In genomic region chr2:241271641-241272297, GRCh38 we compare ENCODE assay signal across 8 cellular contexts. TPM values are rescaled to one million over a fixed set of nuclear protein-coding genes. Genes with fewer than 3 reads are reported as not detected.
DNase-seq lines count a peak whose midpoint lies in the region; ATAC-seq and TF ChIP-seq lines count a peak whose summit lies in the region.

No MANE protein-coding gene starts in this region.

- H3K4me3 Mint-ChIP-seq in CD4-positive, CD25-positive, alpha-beta regulatory T cell: peak overlapping the region; percentile 92 to 96 (median 94)
- peak overlapping the region; percentile 98 for H3K4me3 Mint-ChIP-seq in chondrocyte (ENCODE audit: unreplicated experiment)

- peaks cover 24% of the 10 kb centered on the region for H3K4me1 ChIP-seq in CD4-positive, CD25-positive, alpha-beta regulatory T cell (ENCODE audit: control insufficient read depth, insufficient read depth, low read length, poor library complexity, severe bottlenecking)
- H3K4me1 ChIP-seq in Karpas-422 (ENCODE audit: low read length): peaks cover 23% of the 10 kb centered on the region

- H3K4me3 ChIP-seq in CD4-positive, CD25-positive, alpha-beta regulatory T cell (ENCODE audit: low read depth, low read length): peak overlapping the region; percentile 83
- peak overlapping the region; percentile 80 for H3K4me3 ChIP-seq in Karpas-422 (ENCODE audit: low read length)
- H3K4me3 ChIP-seq in kidney epithelial cell (ENCODE audit: low read depth, low read length): peak overlapping the region; percentile 56

- H3K79me2 ChIP-seq in Karpas-422 (ENCODE audit: low read length): peaks cover 83% of the 10 kb centered on the region

- peak overlapping the region; percentile 84 to 94 (median 85) for H3K27ac Mint-ChIP-seq in CD4-positive, CD25-positive, alpha-beta regulatory T cell
- H3K27ac Mint-ChIP-seq in chondrocyte (ENCODE audit: unreplicated experiment): peak overlapping the region; percentile 98

- peaks cover 67% of the 10 kb centered on the region for H4K20me1 ChIP-seq in Karpas-422 (ENCODE audit: insufficient read depth, low read depth, low read length)

- peaks cover 27 to 57% (median 37%) of the 10 kb centered on the region in 4 donors for H3K4me1 Mint-ChIP-seq in CD4-positive, CD25-positive, alpha-beta regulatory T cell
- peaks cover 51% of the 10 kb centered on the region for H3K4me1 Mint-ChIP-seq in chondrocyte (ENCODE audit: low read depth)

- H3K27me3 Mint-ChIP-seq in CD4-positive, CD25-positive, alpha-beta regulatory T cell: peaks cover 4% of the 10 kb centered on the region
- H3K27me3 Mint-ChIP-seq in chondrocyte (ENCODE audit: low read depth): no peaks in the 10 kb centered on the region

- TF ChIP-seq CTCF in chondrocyte (IDR thresholded peaks at IDR 0.05): peak; percentile 9
- TF ChIP-seq CTCF in kidney epithelial cell (IDR thresholded peaks at IDR 0.05; ENCODE audit: insufficient read depth, low read length, poor library complexity, severe bottlenecking): no peak

- no peak overlapping the region for H2AFZ ChIP-seq in Karpas-422 (ENCODE audit: low read length)

- peaks cover 0 to 11% (median 0%) of the 10 kb centered on the region in 7 donors for H3K9me3 Mint-ChIP-seq in CD4-positive, CD25-positive, alpha-beta regulatory T cell
- peaks cover 7% of the 10 kb centered on the region for H3K9me3 Mint-ChIP-seq in chondrocyte (ENCODE audit: low read depth)

- ATAC-seq in CD4-positive, CD25-positive, alpha-beta regulatory T cell (ENCODE audit: low read depth in 2 of 2): peak; percentile 55 to 61
- ATAC-seq in GM21390 (IDR thresholded peaks at IDR 0.05; ENCODE audit: unreplicated experiment) (peak; percentile 54), GM18858 (IDR thresholded peaks at IDR 0.05; ENCODE audit: unreplicated experiment) (no peak)

- H3K27ac ChIP-seq in CD4-positive, CD25-positive, alpha-beta regulatory T cell (ENCODE audit: insufficient read depth, low read length, poor library complexity, severe bottlenecking): peak overlapping the region; percentile 2
- no peak overlapping the region for H3K27ac ChIP-seq in Karpas-422 (ENCODE audit: low read length)

- H3K9me2 ChIP-seq in Karpas-422 (replicated peaks; ENCODE audit: insufficient read depth, low read length): no peaks in the 10 kb centered on the region

- peaks cover 7% of the 10 kb centered on the region for H3K36me3 ChIP-seq in CD4-positive, CD25-positive, alpha-beta regulatory T cell (ENCODE audit: control insufficient read depth, insufficient read depth, low read length)
- H3K36me3 ChIP-seq in Karpas-422 (ENCODE audit: insufficient read depth, low read length): no peaks in the 10 kb centered on the region; the same call in 1 of the 2 replicates
- H3K36me3 ChIP-seq in kidney epithelial cell (ENCODE audit: control insufficient read depth, insufficient read depth, low read length): peaks cover 2% of the 10 kb centered on the region

- peak overlapping the region; percentile 78 for H3K9ac ChIP-seq in Karpas-422 (ENCODE audit: low read length)

- H3K4me2 ChIP-seq in Karpas-422 (ENCODE audit: low read depth, low read length, poor library complexity, severe bottlenecking): peak overlapping the region; percentile 90

- peak; percentile 29 to 49 (median 46) for DNase-seq in CD4-positive, CD25-positive, alpha-beta regulatory T cell
- DNase-seq in Karpas-422 (peak; percentile 76), chondrocyte (ENCODE audit: low spot score) (peak; percentile 96), kidney epithelial cell (ENCODE audit: low read depth) (peak; percentile 42)
- DNase-seq in activated CD4-positive, alpha-beta T cell treated with anti-CD3 and anti-CD28 coated beads for 24 hours (ENCODE audit: low read depth in 2 of 2): peak; percentile 36
- DNase-seq in stimulated activated CD4-positive, alpha-beta T cell treated with anti-CD3 and anti-CD28 coated beads, Interleukin-12 subunit alpha, Interleukin-12 subunit beta, amount 100 ng/mL, for 24 hours (ENCODE audit: low read depth in 2 of 2): peak; percentile 19 to 42

- no peaks in the 10 kb centered on the region for H3K9me3 ChIP-seq in CD4-positive, CD25-positive, alpha-beta regulatory T cell (ENCODE audit: control insufficient read depth in 2 of 2, low read length in 2 of 2)
- H3K9me3 ChIP-seq in Karpas-422 (ENCODE audit: low read length): no peaks in the 10 kb centered on the region

- no peaks in the 10 kb centered on the region for H3K27me3 ChIP-seq in CD4-positive, CD25-positive, alpha-beta regulatory T cell (ENCODE audit: control insufficient read depth, insufficient read depth, low read length)
- no peaks in the 10 kb centered on the region for H3K27me3 ChIP-seq in Karpas-422 (ENCODE audit: low read length)
- no peaks in the 10 kb centered on the region for H3K27me3 ChIP-seq in kidney epithelial cell (ENCODE audit: control insufficient read depth, insufficient read depth, low read length)

- peaks cover 9% of the 10 kb centered on the region for H3K36me3 Mint-ChIP-seq in CD4-positive, CD25-positive, alpha-beta regulatory T cell
- peaks cover 25% of the 10 kb centered on the region for H3K36me3 Mint-ChIP-seq in chondrocyte (ENCODE audit: low read depth)

RNA-seq across cellular contexts. Expression of gene HDLBP, which starts 43.7 kb away (rescaled TPM):
- total RNA-seq in CD4-positive, CD25-positive, alpha-beta regulatory T cell: 121 TPM
- polyA plus RNA-seq in CD4-positive, CD25-positive, alpha-beta regulatory T cell: 10 to 100 TPM; 33.6 to 42.6 (median 41.3) TPM
- 141 and 167 TPM in 2 replicates for total RNA-seq in Karpas-422 (2014; rRNA removed; shearing (Covaris generic); ENCODE audit: low replicate concordance)
- total RNA-seq in chondrocyte (979 to 1,131 TPM (median 989 TPM) in 3 replicates), kidney epithelial cell (405 and 510 TPM in 2 replicates)

RNA-seq across cellular contexts. Expression of gene SEPTIN2, which starts 44.0 kb away (rescaled TPM):
- total RNA-seq in CD4-positive, CD25-positive, alpha-beta regulatory T cell: 191 TPM
- 100 to 1,000 TPM; 131 to 186 (median 159) TPM for polyA plus RNA-seq in CD4-positive, CD25-positive, alpha-beta regulatory T cell
- 208 and 281 TPM in 2 replicates for total RNA-seq in Karpas-422 (2014; rRNA removed; shearing (Covaris generic); ENCODE audit: low replicate concordance)
- total RNA-seq in chondrocyte: 447 to 542 TPM (median 465 TPM) in 3 replicates
- total RNA-seq in kidney epithelial cell: 333 and 350 TPM in 2 replicates

Comparison
In these comparisons a context has a peak if more than half of its experiments do, and no peak if none do; other contexts are left out.
1. DNase-seq: peak in every context shown above with its lines; median percentile 96 in chondrocyte; 76 in Karpas-422; 46 in CD4-positive, CD25-positive, alpha-beta regulatory T cell; 42 in kidney epithelial cell; 36 in activated CD4-positive, alpha-beta T cell treated with anti-CD3 and anti-CD28 coated beads for 24 hours; 30 in stimulated activated CD4-positive, alpha-beta T cell treated with anti-CD3 and anti-CD28 coated beads, Interleukin-12 subunit alpha, Interleukin-12 subunit beta, amount 100 ng/mL, for 24 hours.